1 cellular context compared by ENCODE assay signal in the genomic region with DNA sequence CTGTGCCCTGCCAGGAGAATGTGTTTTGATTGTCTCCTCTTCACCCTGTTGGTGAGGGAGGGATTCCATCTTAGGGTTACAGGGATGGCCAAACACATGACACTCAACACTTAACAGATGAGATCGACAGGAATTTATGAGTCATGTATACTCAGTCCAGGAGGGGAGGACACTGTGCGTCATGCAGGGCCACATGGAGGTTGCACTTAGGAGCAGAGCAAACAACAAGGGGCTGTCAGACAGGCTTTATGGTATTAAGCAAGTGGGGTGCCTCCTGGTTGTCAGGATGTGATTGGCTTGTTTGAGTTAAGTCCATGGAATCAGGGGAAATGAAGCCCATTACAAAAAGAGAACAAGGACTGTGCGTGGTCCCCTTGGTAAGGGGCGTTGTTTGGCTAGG.
TF ChIP-seq lines count a peak whose summit lies in the region.

No MANE protein-coding gene starts in this region.

TF ChIP-seq in K562, 482 proteins besides CTCF, POLR2A, EP300 and RAD21 (continued from another document and continues in another):
- TF ChIP-seq, protein P1, sequence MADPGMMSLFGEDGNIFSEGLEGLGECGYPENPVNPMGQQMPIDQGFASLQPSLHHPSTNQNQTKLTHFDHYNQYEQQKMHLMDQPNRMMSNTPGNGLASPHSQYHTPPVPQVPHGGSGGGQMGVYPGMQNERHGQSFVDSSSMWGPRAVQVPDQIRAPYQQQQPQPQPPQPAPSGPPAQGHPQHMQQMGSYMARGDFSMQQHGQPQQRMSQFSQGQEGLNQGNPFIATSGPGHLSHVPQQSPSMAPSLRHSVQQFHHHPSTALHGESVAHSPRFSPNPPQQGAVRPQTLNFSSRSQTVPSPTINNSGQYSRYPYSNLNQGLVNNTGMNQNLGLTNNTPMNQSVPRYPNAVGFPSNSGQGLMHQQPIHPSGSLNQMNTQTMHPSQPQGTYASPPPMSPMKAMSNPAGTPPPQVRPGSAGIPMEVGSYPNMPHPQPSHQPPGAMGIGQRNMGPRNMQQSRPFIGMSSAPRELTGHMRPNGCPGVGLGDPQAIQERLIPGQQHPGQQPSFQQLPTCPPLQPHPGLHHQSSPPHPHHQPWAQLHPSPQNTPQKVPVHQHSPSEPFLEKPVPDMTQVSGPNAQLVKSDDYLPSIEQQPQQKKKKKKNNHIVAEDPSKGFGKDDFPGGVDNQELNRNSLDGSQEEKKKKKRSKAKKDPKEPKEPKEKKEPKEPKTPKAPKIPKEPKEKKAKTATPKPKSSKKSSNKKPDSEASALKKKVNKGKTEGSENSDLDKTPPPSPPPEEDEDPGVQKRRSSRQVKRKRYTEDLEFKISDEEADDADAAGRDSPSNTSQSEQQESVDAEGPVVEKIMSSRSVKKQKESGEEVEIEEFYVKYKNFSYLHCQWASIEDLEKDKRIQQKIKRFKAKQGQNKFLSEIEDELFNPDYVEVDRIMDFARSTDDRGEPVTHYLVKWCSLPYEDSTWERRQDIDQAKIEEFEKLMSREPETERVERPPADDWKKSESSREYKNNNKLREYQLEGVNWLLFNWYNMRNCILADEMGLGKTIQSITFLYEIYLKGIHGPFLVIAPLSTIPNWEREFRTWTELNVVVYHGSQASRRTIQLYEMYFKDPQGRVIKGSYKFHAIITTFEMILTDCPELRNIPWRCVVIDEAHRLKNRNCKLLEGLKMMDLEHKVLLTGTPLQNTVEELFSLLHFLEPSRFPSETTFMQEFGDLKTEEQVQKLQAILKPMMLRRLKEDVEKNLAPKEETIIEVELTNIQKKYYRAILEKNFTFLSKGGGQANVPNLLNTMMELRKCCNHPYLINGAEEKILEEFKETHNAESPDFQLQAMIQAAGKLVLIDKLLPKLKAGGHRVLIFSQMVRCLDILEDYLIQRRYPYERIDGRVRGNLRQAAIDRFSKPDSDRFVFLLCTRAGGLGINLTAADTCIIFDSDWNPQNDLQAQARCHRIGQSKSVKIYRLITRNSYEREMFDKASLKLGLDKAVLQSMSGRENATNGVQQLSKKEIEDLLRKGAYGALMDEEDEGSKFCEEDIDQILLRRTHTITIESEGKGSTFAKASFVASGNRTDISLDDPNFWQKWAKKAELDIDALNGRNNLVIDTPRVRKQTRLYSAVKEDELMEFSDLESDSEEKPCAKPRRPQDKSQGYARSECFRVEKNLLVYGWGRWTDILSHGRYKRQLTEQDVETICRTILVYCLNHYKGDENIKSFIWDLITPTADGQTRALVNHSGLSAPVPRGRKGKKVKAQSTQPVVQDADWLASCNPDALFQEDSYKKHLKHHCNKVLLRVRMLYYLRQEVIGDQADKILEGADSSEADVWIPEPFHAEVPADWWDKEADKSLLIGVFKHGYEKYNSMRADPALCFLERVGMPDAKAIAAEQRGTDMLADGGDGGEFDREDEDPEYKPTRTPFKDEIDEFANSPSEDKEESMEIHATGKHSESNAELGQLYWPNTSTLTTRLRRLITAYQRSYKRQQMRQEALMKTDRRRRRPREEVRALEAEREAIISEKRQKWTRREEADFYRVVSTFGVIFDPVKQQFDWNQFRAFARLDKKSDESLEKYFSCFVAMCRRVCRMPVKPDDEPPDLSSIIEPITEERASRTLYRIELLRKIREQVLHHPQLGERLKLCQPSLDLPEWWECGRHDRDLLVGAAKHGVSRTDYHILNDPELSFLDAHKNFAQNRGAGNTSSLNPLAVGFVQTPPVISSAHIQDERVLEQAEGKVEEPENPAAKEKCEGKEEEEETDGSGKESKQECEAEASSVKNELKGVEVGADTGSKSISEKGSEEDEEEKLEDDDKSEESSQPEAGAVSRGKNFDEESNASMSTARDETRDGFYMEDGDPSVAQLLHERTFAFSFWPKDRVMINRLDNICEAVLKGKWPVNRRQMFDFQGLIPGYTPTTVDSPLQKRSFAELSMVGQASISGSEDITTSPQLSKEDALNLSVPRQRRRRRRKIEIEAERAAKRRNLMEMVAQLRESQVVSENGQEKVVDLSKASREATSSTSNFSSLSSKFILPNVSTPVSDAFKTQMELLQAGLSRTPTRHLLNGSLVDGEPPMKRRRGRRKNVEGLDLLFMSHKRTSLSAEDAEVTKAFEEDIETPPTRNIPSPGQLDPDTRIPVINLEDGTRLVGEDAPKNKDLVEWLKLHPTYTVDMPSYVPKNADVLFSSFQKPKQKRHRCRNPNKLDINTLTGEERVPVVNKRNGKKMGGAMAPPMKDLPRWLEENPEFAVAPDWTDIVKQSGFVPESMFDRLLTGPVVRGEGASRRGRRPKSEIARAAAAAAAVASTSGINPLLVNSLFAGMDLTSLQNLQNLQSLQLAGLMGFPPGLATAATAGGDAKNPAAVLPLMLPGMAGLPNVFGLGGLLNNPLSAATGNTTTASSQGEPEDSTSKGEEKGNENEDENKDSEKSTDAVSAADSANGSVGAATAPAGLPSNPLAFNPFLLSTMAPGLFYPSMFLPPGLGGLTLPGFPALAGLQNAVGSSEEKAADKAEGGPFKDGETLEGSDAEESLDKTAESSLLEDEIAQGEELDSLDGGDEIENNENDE (IDR thresholded peaks at IDR 0.05; ENCODE audit: low read depth, low read length): no peak
- TF ChIP-seq, protein P2, sequence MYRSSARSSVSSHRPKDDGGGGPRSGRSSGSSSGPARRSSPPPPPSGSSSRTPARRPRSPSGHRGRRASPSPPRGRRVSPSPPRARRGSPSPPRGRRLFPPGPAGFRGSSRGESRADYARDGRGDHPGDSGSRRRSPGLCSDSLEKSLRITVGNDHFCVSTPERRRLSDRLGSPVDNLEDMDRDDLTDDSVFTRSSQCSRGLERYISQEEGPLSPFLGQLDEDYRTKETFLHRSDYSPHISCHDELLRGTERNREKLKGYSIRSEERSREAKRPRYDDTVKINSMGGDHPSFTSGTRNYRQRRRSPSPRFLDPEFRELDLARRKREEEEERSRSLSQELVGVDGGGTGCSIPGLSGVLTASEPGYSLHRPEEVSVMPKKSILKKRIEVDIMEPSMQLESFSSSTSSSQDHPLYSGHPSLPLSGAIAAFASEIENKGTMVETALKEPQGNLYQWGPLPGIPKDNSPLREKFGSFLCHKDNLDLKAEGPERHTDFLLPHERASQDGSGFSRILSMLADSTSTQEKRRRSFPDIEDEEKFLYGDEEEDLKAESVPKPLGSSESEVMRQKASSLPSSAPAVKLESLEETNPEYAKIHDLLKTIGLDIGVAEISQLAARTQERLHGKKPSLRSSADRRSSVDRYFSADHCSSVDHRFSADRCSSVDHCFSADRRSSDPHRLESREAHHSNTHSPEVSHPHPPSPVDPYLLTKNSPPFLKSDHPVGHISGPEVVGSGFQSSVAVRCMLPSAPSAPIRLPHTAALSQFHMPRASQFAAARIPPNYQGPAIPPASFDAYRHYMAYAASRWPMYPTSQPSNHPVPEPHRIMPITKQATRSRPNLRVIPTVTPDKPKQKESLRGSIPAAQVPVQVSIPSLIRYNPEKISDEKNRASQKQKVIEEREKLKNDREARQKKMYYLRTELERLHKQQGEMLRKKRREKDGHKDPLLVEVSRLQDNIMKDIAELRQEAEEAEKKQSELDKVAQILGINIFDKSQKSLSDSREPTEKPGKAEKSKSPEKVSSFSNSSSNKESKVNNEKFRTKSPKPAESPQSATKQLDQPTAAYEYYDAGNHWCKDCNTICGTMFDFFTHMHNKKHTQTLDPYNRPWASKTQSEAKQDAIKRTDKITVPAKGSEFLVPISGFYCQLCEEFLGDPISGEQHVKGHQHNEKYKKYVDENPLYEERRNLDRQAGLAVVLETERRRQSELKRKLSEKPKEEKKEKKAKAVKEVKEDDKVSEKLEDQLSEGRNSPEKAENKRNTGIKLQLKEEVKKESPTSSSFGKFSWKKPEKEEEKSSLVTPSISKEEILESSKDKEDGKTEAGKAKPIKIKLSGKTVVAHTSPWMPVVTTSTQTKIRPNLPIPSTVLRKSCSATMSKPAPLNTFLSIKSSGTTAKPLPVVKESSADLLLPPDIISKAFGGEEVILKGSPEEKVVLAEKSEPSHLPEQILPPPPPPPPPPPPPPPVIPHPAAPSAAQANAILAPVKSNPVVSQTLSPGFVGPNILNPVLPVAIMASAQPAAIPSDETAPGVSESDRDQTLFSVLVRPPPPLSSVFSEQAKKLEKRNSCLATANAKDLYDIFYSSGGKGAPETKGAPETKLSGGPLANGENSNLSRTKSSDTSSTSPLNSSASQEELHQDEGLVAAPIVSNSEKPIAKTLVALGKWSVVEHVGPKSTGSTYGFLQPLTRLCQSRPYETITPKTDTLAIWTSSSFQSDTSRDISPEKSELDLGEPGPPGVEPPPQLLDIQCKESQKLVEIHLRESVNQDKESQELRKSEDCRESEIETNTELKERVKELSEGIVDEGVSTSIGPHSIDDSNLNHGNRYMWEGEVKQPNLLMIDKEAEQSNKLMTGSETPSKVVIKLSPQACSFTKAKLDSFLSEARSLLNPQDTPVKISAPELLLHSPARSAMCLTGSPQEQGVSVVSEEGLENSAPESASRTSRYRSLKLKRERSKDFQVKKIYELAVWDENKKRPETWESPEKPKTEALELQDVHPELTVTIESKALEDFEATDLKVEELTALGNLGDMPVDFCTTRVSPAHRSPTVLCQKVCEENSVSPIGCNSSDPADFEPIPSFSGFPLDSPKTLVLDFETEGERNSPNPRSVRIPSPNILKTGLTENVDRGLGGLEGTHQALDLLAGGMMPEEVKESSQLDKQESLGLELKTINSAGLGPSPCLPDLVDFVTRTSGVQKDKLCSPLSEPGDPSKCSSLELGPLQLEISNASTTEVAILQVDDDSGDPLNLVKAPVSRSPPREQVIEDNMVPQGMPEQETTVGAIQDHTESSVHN (IDR thresholded peaks at IDR 0.05; ENCODE audit: borderline replicate concordance in 1 of 2, low read depth in 1 of 2): no peak
- TF ChIP-seq RCOR1 (IDR thresholded peaks at IDR 0.05; ENCODE audit: borderline replicate concordance in 1 of 2, low read depth in 2 of 2, low read length in 2 of 2) (peak in 1 of 2 experiments; percentile 54; a peak in 1 of 4 replicates), MEF2D (tag; conservative IDR thresholded peaks at IDR 0.05; ENCODE audit: low read depth) (peak; percentile 73), MYBL2 (IDR thresholded peaks at IDR 0.05; ENCODE audit: low read depth) (no peak), MYBL2 (CRISPR knock-in tag; IDR thresholded peaks at IDR 0.05; ENCODE audit: borderline replicate concordance) (no peak)
- TF ChIP-seq, protein P3, sequence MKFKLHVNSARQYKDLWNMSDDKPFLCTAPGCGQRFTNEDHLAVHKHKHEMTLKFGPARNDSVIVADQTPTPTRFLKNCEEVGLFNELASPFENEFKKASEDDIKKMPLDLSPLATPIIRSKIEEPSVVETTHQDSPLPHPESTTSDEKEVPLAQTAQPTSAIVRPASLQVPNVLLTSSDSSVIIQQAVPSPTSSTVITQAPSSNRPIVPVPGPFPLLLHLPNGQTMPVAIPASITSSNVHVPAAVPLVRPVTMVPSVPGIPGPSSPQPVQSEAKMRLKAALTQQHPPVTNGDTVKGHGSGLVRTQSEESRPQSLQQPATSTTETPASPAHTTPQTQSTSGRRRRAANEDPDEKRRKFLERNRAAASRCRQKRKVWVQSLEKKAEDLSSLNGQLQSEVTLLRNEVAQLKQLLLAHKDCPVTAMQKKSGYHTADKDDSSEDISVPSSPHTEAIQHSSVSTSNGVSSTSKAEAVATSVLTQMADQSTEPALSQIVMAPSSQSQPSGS (CRISPR knock-in tag; IDR thresholded peaks at IDR 0.05): no peak
